Comparison of ENCODE assay signal across 10 cellular contexts in the genomic region with DNA sequence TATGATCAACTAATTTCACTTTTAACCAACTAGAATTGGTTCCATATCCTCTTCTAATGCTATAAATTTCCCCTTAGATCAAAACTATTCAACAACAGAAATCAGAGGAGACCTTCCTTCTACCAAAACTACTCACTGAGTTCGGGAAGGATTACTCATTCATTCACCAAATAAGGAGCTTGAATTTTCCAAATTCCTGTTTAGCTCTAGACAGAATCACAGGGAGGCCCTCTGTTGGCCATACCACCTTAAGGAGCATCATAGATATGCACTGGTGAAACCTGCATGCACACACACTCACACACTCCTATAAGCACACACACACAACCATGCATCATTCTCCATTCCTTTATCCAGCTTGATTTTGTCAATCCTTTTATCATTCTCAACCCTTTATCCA. TPM values are rescaled to one million over a fixed set of nuclear protein-coding genes. Genes with fewer than 3 reads are reported as not detected.
DNase-seq lines count a peak whose midpoint lies in the region; ATAC-seq and TF ChIP-seq lines count a peak whose summit lies in the region.
"Had no signal": no experiment of that assay in that cellular context is flagged by ENCODE, and none has a peak within 500 bp of the region (broad histone marks: within the 10 kb centered on the region; RNA-seq: fewer than 3 reads in every experiment).

No MANE protein-coding gene starts in this region.

- H4K20me1 ChIP-seq in PC-3 (ENCODE audit: low read length) = no peaks in the 10 kb centered on the region

- peaks cover 62% of the 10 kb centered on the region for H3K36me3 Mint-ChIP-seq in T-helper 2 cell treated with Interferon-gamma antibody and Interleukin-4, amounts not matched to agents 5 μg/mL and 100 μg/mL, for 36 hours (ENCODE audit: low read depth)

- ATAC-seq in PC-3 = peak; percentile 72
- ATAC-seq in GM18873 (IDR thresholded peaks at IDR 0.05; ENCODE audit: low FRiP score, unreplicated experiment) = no peak
- no peak for ATAC-seq in HG03045 (IDR thresholded peaks at IDR 0.05; ENCODE audit: unreplicated experiment)
- ATAC-seq: activated CD8-positive, alpha-beta memory T cell treated with anti-CD3 and anti-CD28 coated beads, Interleukin-2, amount 10 ng/mL, durations not matched to agents 7 days and 5 days had no signal

- intact Hi-C loops in PC-3 (cut with micrococcal nuclease) = loop anchor here (10.0 kb wide), 2 partner anchors 141 to 221 kb away; no protein-coding TSS in a partner anchor

- TF ChIP-seq CTCF in PC-3 (conservative IDR thresholded peaks at IDR 0.05; ENCODE audit: low read depth, low read length) = peak; percentile 42
- TF ChIP-seq CTCF in epithelial cell of esophagus (IDR thresholded peaks at IDR 0.05; ENCODE audit: insufficient read depth, low read depth, low read length, missing control alignments) = no peak

- no peak overlapping the region for H4K12ac ChIP-seq in trophoblast cell (ENCODE audit: low read depth, low read length)

- H3K36me3 ChIP-seq in PC-3 (ENCODE audit: low read depth, low read length) (peaks cover 22% of the 10 kb centered on the region), trophoblast cell (ENCODE audit: control insufficient read depth in 1 of 2, insufficient read depth in 2 of 2, low read length in 2 of 2) (peaks cover 3 to 6% of the 10 kb centered on the region in 2 experiments)

- no peak overlapping the region for H2BK120ac ChIP-seq in trophoblast cell (ENCODE audit: insufficient read depth, low read length, poor library complexity)

- H3K27ac ChIP-seq in PC-3 (ENCODE audit: low read length) (peak overlapping the region; percentile 39; the same call in 1 of the 2 replicates), trophoblast cell (ENCODE audit: low read depth, low read length) (no peak overlapping the region)

- H3K9me3 Mint-ChIP-seq in T-helper 2 cell treated with Interferon-gamma antibody and Interleukin-4, amounts not matched to agents 5 μg/mL and 100 μg/mL, for 36 hours = no peaks in the 10 kb centered on the region

- DNase-seq in T-helper 2 cell treated with Interferon-gamma antibody and Interleukin-4, amounts not matched to agents 5 μg/mL and 100 μg/mL, for 36 hours (ENCODE audit: low spot score) = no peak
- DNase-seq in T-helper 2 cell = no peak
- peak; percentile 69 for DNase-seq in PC-3
- peak; percentile 62 for DNase-seq in epithelial cell of esophagus (ENCODE audit: low read depth)
- peak; percentile 14 to 76 for DNase-seq in trophoblast cell
- no peak for DNase-seq in SKM-1 treated with dmso at 0.1 percent for 144 hours (lab: John Stamatoyannopoulos, UW; ENCODE audit: unreplicated experiment)
- DNase-seq: activated CD8-positive, alpha-beta memory T cell treated with anti-CD3 and anti-CD28 coated beads, Interleukin-2, amount 10 ng/mL, durations not matched to agents 7 days and 5 days; RPMI8226 had no signal

- no peaks in the 10 kb centered on the region for H3K79me1 ChIP-seq in trophoblast cell (ENCODE audit: low read length)

- H3K14ac ChIP-seq in trophoblast cell (ENCODE audit: low read length) = no peak overlapping the region

- no peak overlapping the region for H3K9ac ChIP-seq in PC-3 (ENCODE audit: low read length)
- no peak overlapping the region for H3K9ac ChIP-seq in trophoblast cell (ENCODE audit: low read length)

- no peak overlapping the region for H2BK12ac ChIP-seq in trophoblast cell (ENCODE audit: low read length)

- no peak overlapping the region for H3K23ac ChIP-seq in trophoblast cell (ENCODE audit: low read length)

- H3K27me3 Mint-ChIP-seq in T-helper 2 cell treated with Interferon-gamma antibody and Interleukin-4, amounts not matched to agents 5 μg/mL and 100 μg/mL, for 36 hours (ENCODE audit: low read depth) = no peaks in the 10 kb centered on the region
- H3K27me3 Mint-ChIP-seq: activated CD8-positive, alpha-beta memory T cell treated with anti-CD3 and anti-CD28 coated beads, Interleukin-2, amount 10 ng/mL, durations not matched to agents 7 days and 5 days had no signal

- H4K8ac ChIP-seq in trophoblast cell (ENCODE audit: low read depth, low read length) = no peak overlapping the region

- H3K9me3 ChIP-seq in PC-3 (ENCODE audit: low read length) (no peaks in the 10 kb centered on the region), trophoblast cell (ENCODE audit: insufficient read depth, low read depth, low read length) (no peaks in the 10 kb centered on the region)

- no peaks in the 10 kb centered on the region for H3F3A ChIP-seq in PC-3 (ENCODE audit: low read length, unreplicated experiment)

- H2BK5ac ChIP-seq in trophoblast cell (ENCODE audit: low read depth, low read length, poor library complexity) = no peak overlapping the region

- H3K4me1 Mint-ChIP-seq in T-helper 2 cell treated with Interferon-gamma antibody and Interleukin-4, amounts not matched to agents 5 μg/mL and 100 μg/mL, for 36 hours (ENCODE audit: low read depth) = peaks cover 38% of the 10 kb centered on the region

- H3K4me2 ChIP-seq in PC-3 (ENCODE audit: low read length) = no peak overlapping the region
- no peak overlapping the region for H3K4me2 ChIP-seq in trophoblast cell (ENCODE audit: low read length)

- H3K27me3 ChIP-seq in PC-3 (ENCODE audit: low read length) (no peaks in the 10 kb centered on the region), trophoblast cell (ENCODE audit: insufficient read depth, low read length) (no peaks in the 10 kb centered on the region)

- H3K79me2 ChIP-seq in PC-3 (ENCODE audit: low read length) (peaks cover 19% of the 10 kb centered on the region; the same call in 1 of the 2 replicates), trophoblast cell (ENCODE audit: control insufficient read depth, insufficient read depth, low read length, poor library complexity) (no peaks in the 10 kb centered on the region)

- H3K4me1 ChIP-seq in PC-3 (ENCODE audit: insufficient read depth, low read length) (peaks cover 40% of the 10 kb centered on the region), trophoblast cell (ENCODE audit: control insufficient read depth in 1 of 2, insufficient read depth in 2 of 2, low read length in 2 of 2) (no peaks in the 10 kb centered on the region)

- POLR2A ChIA-PET in PC-3 (lab: Charles Lee; ENCODE audit: unreplicated experiment) = interaction anchor here (0.7 kb wide), 1 partner anchor 1250 kb away, joined by 3 read pairs; no protein-coding TSS in a partner anchor

- no peaks in the 10 kb centered on the region for H3K9me2 ChIP-seq in PC-3 (replicated peaks; ENCODE audit: low read length)

- H2AK5ac ChIP-seq in trophoblast cell (ENCODE audit: low read length) = no peak overlapping the region

- no peak overlapping the region for H2AFZ ChIP-seq in PC-3 (ENCODE audit: low read length)
- H2AFZ ChIP-seq in trophoblast cell (ENCODE audit: insufficient read depth, low read length, poor library complexity) = no peak overlapping the region

- no TSS peak for BruUV-seq in PC-3 (replicated peaks; lab: Mats Ljungman, UMichigan)

- no peak overlapping the region for H3K4ac ChIP-seq in trophoblast cell (ENCODE audit: low read depth, low read length)

- no peak overlapping the region for H3K4me3 Mint-ChIP-seq in T-helper 2 cell treated with Interferon-gamma antibody and Interleukin-4, amounts not matched to agents 5 μg/mL and 100 μg/mL, for 36 hours
- H3K4me3 Mint-ChIP-seq: activated CD8-positive, alpha-beta memory T cell treated with anti-CD3 and anti-CD28 coated beads, Interleukin-2, amount 10 ng/mL, durations not matched to agents 7 days and 5 days had no signal

- no CpG with 5 or more reads among the region's 1 CpG for WGBS in trophoblast cell (ENCODE audit: extremely low coverage, insufficient coverage, insufficient read length)

- CTCF ChIA-PET in PC-3 (lab: Charles Lee) = interaction anchor here (0.6 to 1.0 kb wide), 3 partner anchors 42 to 491 kb away, joined by 3 to 4 read pairs (median 3); no protein-coding TSS in a partner anchor

- H3K4me3 ChIP-seq in PC-3 (ENCODE audit: low read length) (no peak overlapping the region), epithelial cell of esophagus (ENCODE audit: low read length) (no peak overlapping the region), trophoblast cell (ENCODE audit: low read depth, low read length) (no peak overlapping the region)

- H4K91ac ChIP-seq in trophoblast cell (ENCODE audit: low read depth, low read length) = no peak overlapping the region

- H3K18ac ChIP-seq in trophoblast cell (ENCODE audit: low read length) = no peak overlapping the region

- peak overlapping the region; percentile 58 for H3K27ac Mint-ChIP-seq in T-helper 2 cell treated with Interferon-gamma antibody and Interleukin-4, amounts not matched to agents 5 μg/mL and 100 μg/mL, for 36 hours
- H3K27ac Mint-ChIP-seq: activated CD8-positive, alpha-beta memory T cell treated with anti-CD3 and anti-CD28 coated beads, Interleukin-2, amount 10 ng/mL, durations not matched to agents 7 days and 5 days had no signal

RNA-seq across cellular contexts. Expression of gene SUCLG2, which starts 49.0 kb away (rescaled TPM):
- total RNA-seq in PC-3 (2014; rRNA removed) = 20.2 and 22.3 TPM in 2 replicates
- polyA plus RNA-seq in trophoblast cell (2013) = 22.7 and 24.4 TPM in 2 replicates

Comparison
In these comparisons a context has a peak if more than half of its experiments do, and no peak if none do; other contexts are left out.
1. DNase-seq: peak in PC-3 (single experiment), epithelial cell of esophagus (single experiment) and trophoblast cell (2 of 2); none in T-helper 2 cell treated with Interferon-gamma antibody and Interleukin-4, amounts not matched to agents 5 μg/mL and 100 μg/mL, for 36 hours (single experiment), T-helper 2 cell (0 of 5) and SKM-1 treated with dmso at 0.1 percent for 144 hours (single experiment).